ENCODE assay signal across 8 cellular contexts in genomic region chr7:39833180-39833788, GRCh38.
DNase-seq lines count a peak whose midpoint lies in the region; ATAC-seq and TF ChIP-seq lines count a peak whose summit lies in the region.
"Not testable (repeated sequence)": the region's sequence is repeated elsewhere in the genome, so short reads cannot be mapped to it uniquely, and the experiment has no call there.

No MANE protein-coding gene starts in this region.

- not testable (repeated sequence) for H3K27me3 ChIP-seq in MM.1S (replicated peaks; ENCODE audit: insufficient read depth, low read length); skeletal muscle tissue (ENCODE audit: control insufficient read depth in 3 of 3, insufficient read depth in 3 of 3, low read length in 3 of 3)
- peaks cover 40 to 77% of the 10 kb centered on the region in 2 donors for H3K27me3 ChIP-seq in left lung

- H3K27me3 Mint-ChIP-seq in activated T-helper 1 cell treated with anti-CD3 and anti-CD28 coated beads, Interleukin-12 subunit alpha, Interleukin-12 subunit beta, Interleukin-2, Interleukin-4 antibody, amounts not matched to agents 30 ng/mL and 10 ng/mL and 1 ng/mL, durations not matched to agents 14 hours and 24 hours and 36 hours (ENCODE audit: insufficient read depth), result peaks cover 68% of the 10 kb centered on the region

- H3K27ac Mint-ChIP-seq in activated T-helper 1 cell treated with anti-CD3 and anti-CD28 coated beads, Interleukin-12 subunit alpha, Interleukin-12 subunit beta, Interleukin-2, Interleukin-4 antibody, amounts not matched to agents 30 ng/mL and 10 ng/mL and 1 ng/mL, durations not matched to agents 14 hours and 24 hours and 36 hours, result not testable (repeated sequence)

- intact Hi-C loops in activated T-helper 1 cell treated with anti-CD3 and anti-CD28 coated beads, Interleukin-12 subunit alpha, Interleukin-12 subunit beta, Interleukin-2, Interleukin-4 antibody, amounts not matched to agents 30 ng/mL and 10 ng/mL and 1 ng/mL, durations not matched to agents 14 hours and 24 hours and 36 hours (cut with micrococcal nuclease), result loop anchor here (10.0 kb wide), 1 partner anchor 248 kb away; no protein-coding TSS in a partner anchor
- intact Hi-C loops in left lung (cut with DNase I), result not testable (repeated sequence)

- not testable (repeated sequence) for H3K36me3 Mint-ChIP-seq in activated T-helper 1 cell treated with anti-CD3 and anti-CD28 coated beads, Interleukin-12 subunit alpha, Interleukin-12 subunit beta, Interleukin-2, Interleukin-4 antibody, amounts not matched to agents 30 ng/mL and 10 ng/mL and 1 ng/mL, durations not matched to agents 14 hours and 24 hours and 36 hours (ENCODE audit: low read depth)

- not testable (repeated sequence) for H3K79me2 ChIP-seq in MM.1S (ENCODE audit: low read length)

- not testable (repeated sequence) for H3K36me3 ChIP-seq in MM.1S (replicated peaks; ENCODE audit: insufficient read depth, low read length); left lung; skeletal muscle tissue (ENCODE audit: control insufficient read depth in 3 of 3, insufficient read depth in 3 of 3, low read length in 3 of 3)

- DNase-seq in MM.1S (peak; percentile 59), SIG-M5 treated with dmso at 0.1 percent for 504 hours (lab: John Stamatoyannopoulos, UW; ENCODE audit: unreplicated experiment) (peak; percentile 22), left lung (peak in 1 of 2 donors; percentile 78)
- DNase-seq in activated T-helper 1 cell treated with anti-CD3 and anti-CD28 coated beads, Interleukin-12 subunit alpha, Interleukin-12 subunit beta, Interleukin-2, Interleukin-4 antibody, amounts not matched to agents 30 ng/mL and 10 ng/mL and 1 ng/mL, durations not matched to agents 14 hours and 24 hours and 36 hours (ENCODE audit: low spot score), result peak; percentile 12
- not testable (repeated sequence) for DNase-seq in epithelial cell of proximal tubule (ENCODE audit: low read depth)

- not testable (repeated sequence) for H3K9me2 ChIP-seq in MM.1S (replicated peaks; ENCODE audit: insufficient read depth, low read length)

- H3K4me3 Mint-ChIP-seq in activated T-helper 1 cell treated with anti-CD3 and anti-CD28 coated beads, Interleukin-12 subunit alpha, Interleukin-12 subunit beta, Interleukin-2, Interleukin-4 antibody, amounts not matched to agents 30 ng/mL and 10 ng/mL and 1 ng/mL, durations not matched to agents 14 hours and 24 hours and 36 hours, result not testable (repeated sequence)

- H3K27ac ChIP-seq in 22Rv1; MM.1S (ENCODE audit: low read length); left lung; skeletal muscle tissue (ENCODE audit: low read depth, low read length): not testable (repeated sequence)

- TF ChIP-seq CTCF in 22Rv1 (IDR thresholded peaks at IDR 0.05), result peak; percentile 28
- not testable (repeated sequence) for TF ChIP-seq CTCF in MM.1S (IDR thresholded peaks at IDR 0.05; ENCODE audit: low read length); epithelial cell of proximal tubule (conservative IDR thresholded peaks at IDR 0.05; ENCODE audit: low read depth, low read length); left lung (IDR thresholded peaks at IDR 0.05)

- not testable (repeated sequence) for H4K20me1 ChIP-seq in MM.1S (ENCODE audit: insufficient read depth, low read length)

- H2AFZ ChIP-seq in MM.1S (ENCODE audit: low read length), result peak overlapping the region; percentile 64

- not testable (repeated sequence) for H3F3A ChIP-seq in MM.1S (ENCODE audit: insufficient read depth, low read length)

- not testable (repeated sequence) for H3K9me3 Mint-ChIP-seq in activated T-helper 1 cell treated with anti-CD3 and anti-CD28 coated beads, Interleukin-12 subunit alpha, Interleukin-12 subunit beta, Interleukin-2, Interleukin-4 antibody, amounts not matched to agents 30 ng/mL and 10 ng/mL and 1 ng/mL, durations not matched to agents 14 hours and 24 hours and 36 hours

- H3K9ac ChIP-seq in MM.1S (ENCODE audit: low read length); skeletal muscle tissue (ENCODE audit: low read depth in 1 of 3, low read length in 3 of 3): not testable (repeated sequence)

- ATAC-seq in GM18907 (IDR thresholded peaks at IDR 0.05; ENCODE audit: unreplicated experiment), result peak; percentile 51
- peak; percentile 82 for ATAC-seq in left lung

- H3K9me3 ChIP-seq in MM.1S (replicated peaks; ENCODE audit: insufficient read depth, low read length); left lung; skeletal muscle tissue (ENCODE audit: control insufficient read depth in 3 of 3, low read length in 3 of 3): not testable (repeated sequence)

- peak overlapping the region; percentile 55; the same call in 1 of the 2 replicates for H3K4me2 ChIP-seq in MM.1S (ENCODE audit: low read depth, low read length)

- not testable (repeated sequence) for H3K4me1 ChIP-seq in MM.1S (ENCODE audit: low read length); left lung; skeletal muscle tissue (ENCODE audit: control insufficient read depth in 3 of 3, insufficient read depth in 3 of 3, low read length in 3 of 3)

- H3K4me3 ChIP-seq in MM.1S (ENCODE audit: low read length) (peak overlapping the region; percentile 40; the same call in 1 of the 2 replicates), epithelial cell of proximal tubule (ENCODE audit: low read depth, low read length) (peak overlapping the region; percentile 46), left lung (peak overlapping the region; percentile 15 to 35), skeletal muscle tissue (ENCODE audit: low read length in 3 of 3) (peak overlapping the region; percentile 41 to 64 (median 62))

- H3K4me1 Mint-ChIP-seq in activated T-helper 1 cell treated with anti-CD3 and anti-CD28 coated beads, Interleukin-12 subunit alpha, Interleukin-12 subunit beta, Interleukin-2, Interleukin-4 antibody, amounts not matched to agents 30 ng/mL and 10 ng/mL and 1 ng/mL, durations not matched to agents 14 hours and 24 hours and 36 hours (ENCODE audit: low read depth), result not testable (repeated sequence)
